In the genomic region with DNA sequence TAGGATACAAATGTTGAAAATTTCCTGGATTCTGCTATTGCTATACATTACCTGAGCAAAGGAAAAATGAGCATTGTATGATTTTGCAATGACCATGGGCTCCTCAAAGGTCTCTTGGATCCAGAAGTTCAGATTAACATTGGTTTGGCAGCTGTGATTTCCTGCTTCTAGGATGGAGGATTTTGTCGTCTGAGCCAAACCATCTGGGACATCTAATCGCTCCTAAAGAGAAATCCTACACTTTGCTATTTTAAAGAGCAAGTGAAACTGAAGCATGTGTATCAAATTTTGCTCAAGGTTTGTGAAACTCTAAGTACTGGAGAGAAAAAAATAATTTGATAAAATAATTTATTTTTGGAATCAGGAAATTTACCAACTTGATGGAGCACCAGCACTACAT, we compare ENCODE assay signal across 18 cellular contexts.
"Had no signal": no experiment of that assay in that cellular context is flagged by ENCODE, and none has a peak within 500 bp of the region (broad histone marks: within the 10 kb centered on the region; RNA-seq: fewer than 3 reads in every experiment).

No MANE protein-coding gene starts in this region.

- H3K4me3 Mint-ChIP-seq: activated CD8-positive, alpha-beta T cell treated with anti-CD3 and anti-CD28 coated beads, Interleukin-2, amount 10 ng/mL, durations not matched to agents 7 days and 5 days; activated naive CD8-positive, alpha-beta T cell treated with anti-CD3 and anti-CD28 coated beads, Interleukin-2, amount 10 ng/mL, durations not matched to agents 7 days and 5 days; brain; IgD-negative memory B cell; T-helper 1 cell treated with Interleukin-12 subunit alpha and Interleukin-12 subunit beta and Interleukin-4 antibody, amounts not matched to agents 30 μg/mL and 1 μg/mL, for 36 hours had no signal

- H3K9me3 Mint-ChIP-seq: activated naive CD8-positive, alpha-beta T cell treated with anti-CD3 and anti-CD28 coated beads, Interleukin-2, amount 10 ng/mL, durations not matched to agents 7 days and 5 days; brain; IgD-negative memory B cell; T-helper 1 cell treated with Interleukin-12 subunit alpha and Interleukin-12 subunit beta and Interleukin-4 antibody, amounts not matched to agents 30 μg/mL and 1 μg/mL, for 36 hours had no signal

- H3K4me1 Mint-ChIP-seq: activated naive CD8-positive, alpha-beta T cell treated with anti-CD3 and anti-CD28 coated beads, Interleukin-2, amount 10 ng/mL, durations not matched to agents 7 days and 5 days; IgD-negative memory B cell had no signal

- H3K27me3 Mint-ChIP-seq: activated naive CD8-positive, alpha-beta T cell treated with anti-CD3 and anti-CD28 coated beads, Interleukin-2, amount 10 ng/mL, durations not matched to agents 7 days and 5 days; IgD-negative memory B cell had no signal

- DNase-seq: activated CD4-positive, alpha-beta T cell treated with anti-CD3 and anti-CD28 coated beads for 4 hours; activated CD8-positive, alpha-beta memory T cell treated with anti-CD3 and anti-CD28 coated beads, Interleukin-2, amount 50 U/mL, for 48 hours; activated CD8-positive, alpha-beta T cell treated with anti-CD3 and anti-CD28 coated beads, Interleukin-2, amount 10 ng/mL, durations not matched to agents 7 days and 5 days; activated naive CD4-positive, alpha-beta T cell treated with anti-CD3 and anti-CD28 coated beads, Interleukin-2, amount 50 U/mL, for 16 hours; activated naive CD8-positive, alpha-beta T cell treated with anti-CD3 and anti-CD28 coated beads, Interleukin-2, amount 10 ng/mL, durations not matched to agents 7 days and 5 days; activated T-cell treated with anti-CD3 and anti-CD28 coated beads, Interleukin-2, amount 50 U/mL, for 1 hour; KG1; NCI-H1048; NCI-H146; NCI-H187 treated with DMSO at 0.1 percent for 48 hours; NCI-H2081 treated with DMSO at 0.1 percent for 48 hours; NCI-H226; NCI-H69; Right ventricle myocardium superior; SJCRH30 had no signal

- H3K36me3 Mint-ChIP-seq: activated naive CD8-positive, alpha-beta T cell treated with anti-CD3 and anti-CD28 coated beads, Interleukin-2, amount 10 ng/mL, durations not matched to agents 7 days and 5 days; brain; IgD-negative memory B cell had no signal

- H3K27ac Mint-ChIP-seq: activated CD8-positive, alpha-beta T cell treated with anti-CD3 and anti-CD28 coated beads, Interleukin-2, amount 10 ng/mL, durations not matched to agents 7 days and 5 days; activated naive CD8-positive, alpha-beta T cell treated with anti-CD3 and anti-CD28 coated beads, Interleukin-2, amount 10 ng/mL, durations not matched to agents 7 days and 5 days; brain; IgD-negative memory B cell; T-helper 1 cell treated with Interleukin-12 subunit alpha and Interleukin-12 subunit beta and Interleukin-4 antibody, amounts not matched to agents 30 μg/mL and 1 μg/mL, for 36 hours had no signal
